ENCODE assay signal across 1 cellular context in genomic region chr22:46780453-46780852, GRCh38.
TF ChIP-seq lines count a peak whose summit lies in the region.

No MANE protein-coding gene starts in this region.

TF ChIP-seq in H1, 55 proteins besides CTCF, POLR2A, EP300 and RAD21:
- no peak for TF ChIP-seq KDM1A (IDR thresholded peaks at IDR 0.05; ENCODE audit: borderline replicate concordance, low read length)
- TF ChIP-seq TAF7 (optimal IDR thresholded peaks at IDR 0.05; ENCODE audit: borderline replicate concordance, low read depth, low read length), result no peak
- no peak for TF ChIP-seq SAP30 (IDR thresholded peaks at IDR 0.05; ENCODE audit: insufficient read depth, insufficient replicate concordance, low read length)
